In genomic region chr14:91582761-91583160, GRCh38 we compare ENCODE assay signal across 22 cellular contexts.
"Had no signal": no experiment of that assay in that cellular context is flagged by ENCODE, and none has a peak within 500 bp of the region (broad histone marks: within the 10 kb centered on the region; RNA-seq: fewer than 3 reads in every experiment).

No MANE protein-coding gene starts in this region.

- H3K4me3 ChIP-seq: hepatocyte, left lung, lung, ovary, prostate gland, sigmoid colon, spleen, suprapubic skin, thoracic aorta, tibial artery, uterus had no signal

- H3K27ac ChIP-seq: hepatocyte, left lung, ovary, prostate gland, sigmoid colon, spleen, suprapubic skin, thoracic aorta, tibial artery, uterus had no signal

- DNase-seq: islet precursor cell; left cardiac atrium; left lung; mesendoderm; naive thymus-derived CD4-positive, alpha-beta T cell; ovary; retina; right cardiac atrium; sigmoid colon; small intestine; spleen; stimulated activated CD4-positive, alpha-beta T cell treated with anti-CD3 and anti-CD28 coated beads, Interleukin-4, amount 100 ng/mL, for 24 hours; stimulated activated naive CD4-positive, alpha-beta T cell; tibial artery; uterus had no signal

- H3K4me2 ChIP-seq: hepatocyte had no signal

- H3K79me2 ChIP-seq: hepatocyte had no signal

- H2AFZ ChIP-seq: hepatocyte had no signal

- FAIRE-seq: small intestine had no signal

- H3K9me3 ChIP-seq: prostate gland, suprapubic skin, thoracic aorta, uterus had no signal

- H3K27me3 ChIP-seq: hepatocyte, left lung, ovary, spleen, tibial artery, uterus had no signal

- H3K4me1 ChIP-seq: left lung, prostate gland, sigmoid colon, spleen, suprapubic skin, tibial artery, uterus had no signal

- H3K36me3 ChIP-seq: left lung, ovary, prostate gland, sigmoid colon, spleen, suprapubic skin, thoracic aorta, tibial artery, uterus had no signal

- ATAC-seq: left cardiac atrium; left lung; naive thymus-derived CD4-positive, alpha-beta T cell; natural killer cell treated with Interleukin-12 subunit alpha and Interleukin-12 subunit beta and Interleukin-15 and Interleukin-18, amount 100 ng/mL, for 72 hours; right cardiac atrium; stimulated activated effector memory CD8-positive, alpha-beta T cell treated with anti-CD3 and anti-CD28 coated beads, Interleukin-12 subunit alpha, Interleukin-12 subunit beta, amount 100 ng/mL, for 72 hours had no signal
